ENCODE assay signal across 12 cellular contexts in the genomic region with DNA sequence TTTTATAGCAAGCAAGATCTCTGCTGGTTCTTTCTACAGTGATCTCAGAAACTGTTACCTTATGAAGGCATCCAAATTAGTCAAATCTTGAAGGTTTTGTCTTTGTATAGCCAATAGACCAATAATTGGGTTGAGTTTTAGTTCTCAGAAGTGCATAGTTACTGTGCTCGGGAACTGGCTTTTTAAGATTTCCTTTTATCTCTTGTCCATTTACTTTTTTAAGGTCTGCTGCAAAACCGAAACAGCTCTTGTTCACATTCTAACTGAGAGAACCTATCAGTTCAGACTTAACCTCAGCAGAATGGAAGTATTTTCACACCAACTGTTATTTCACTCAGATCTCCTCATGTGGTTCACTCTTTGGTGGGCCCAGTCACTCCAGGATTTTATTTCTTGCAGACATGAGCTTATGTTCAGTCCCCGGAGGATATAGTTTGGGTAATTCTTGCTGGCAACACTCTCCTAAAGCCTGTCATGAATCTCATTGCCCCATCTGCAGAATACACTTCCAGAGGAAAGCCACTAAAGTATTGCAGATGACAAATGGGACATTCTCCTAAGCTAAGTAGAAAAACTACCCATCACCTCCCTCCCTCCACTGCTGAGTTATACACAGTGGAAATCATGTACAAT.
DNase-seq lines count a peak whose midpoint lies in the region; ATAC-seq lines count a peak whose summit lies in the region.
"Had no signal": no experiment of that assay in that cellular context is flagged by ENCODE, and none has a peak within 500 bp of the region (broad histone marks: within the 10 kb centered on the region; RNA-seq: fewer than 3 reads in every experiment).

No MANE protein-coding gene starts in this region.

- DNase-seq in GM04503 (ENCODE audit: low read depth) = peak; percentile 12
- no peak for DNase-seq in NCI-H526 (lab: John Stamatoyannopoulos, UW)
- no peak for DNase-seq in cortex of kidney (lab: John Stamatoyannopoulos, UW)
- DNase-seq in NCI-H2171 treated with DMSO at 0.1 percent for 48 hours (lab: John Stamatoyannopoulos, UW) = no peak
- DNase-seq: activated CD4-positive, alpha-beta T cell treated with anti-CD3 and anti-CD28 coated beads for 36 hours; hypothalamus; NCI-H2081 treated with DMSO at 0.1 percent for 48 hours; upper lobe of right lung had no signal

- ATAC-seq in GM19328 (IDR thresholded peaks at IDR 0.05; ENCODE audit: unreplicated experiment) (peak; percentile 52), HG02571 (IDR thresholded peaks at IDR 0.05; ENCODE audit: unreplicated experiment) (peak; percentile 76), HG03439 (IDR thresholded peaks at IDR 0.05; ENCODE audit: unreplicated experiment) (peak; percentile 74), HG02678 (IDR thresholded peaks at IDR 0.05; ENCODE audit: unreplicated experiment) (no peak)
- ATAC-seq: activated CD4-positive, alpha-beta T cell treated with anti-CD3 and anti-CD28 coated beads for 36 hours; upper lobe of right lung had no signal
